ENCODE assay signal across 14 cellular contexts in the genomic region with DNA sequence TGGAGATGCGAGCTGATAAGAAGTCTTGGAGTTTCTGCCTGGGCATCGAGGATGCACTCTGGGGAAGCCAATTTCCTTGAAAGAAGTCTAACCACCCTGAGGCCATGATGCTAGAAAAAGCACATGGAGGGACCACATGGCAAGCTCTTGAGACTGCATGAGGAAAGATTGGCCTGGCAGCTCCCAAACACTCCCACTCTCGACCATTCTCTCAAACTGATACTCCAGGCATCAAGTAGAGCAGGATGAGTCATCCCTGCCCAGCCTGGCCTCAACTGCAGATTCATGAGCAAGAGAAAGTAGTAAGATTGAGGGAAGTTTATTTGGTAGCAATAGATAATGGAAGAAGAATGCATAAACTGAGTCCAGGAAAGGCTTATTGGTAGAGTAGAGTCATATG.
DNase-seq lines count a peak whose midpoint lies in the region; ATAC-seq and TF ChIP-seq lines count a peak whose summit lies in the region.
"Had no signal": no experiment of that assay in that cellular context is flagged by ENCODE, and none has a peak within 500 bp of the region (broad histone marks: within the 10 kb centered on the region; RNA-seq: fewer than 3 reads in every experiment).

No MANE protein-coding gene starts in this region.

- no peaks in the 10 kb centered on the region for H3K36me3 ChIP-seq in gastroesophageal sphincter
- H3K36me3 ChIP-seq: pancreas had no signal

- H3K4me3 ChIP-seq in gastroesophageal sphincter, result no peak overlapping the region
- H3K4me3 ChIP-seq: pancreas had no signal

- DNase-seq in Daoy (ENCODE audit: low read depth), result peak; percentile 62
- DNase-seq in M059J (ENCODE audit: low read depth), result peak; percentile 93
- peak; percentile 87 for DNase-seq in amniotic epithelial cell (ENCODE audit: low read depth)
- peak in 1 of 2 donors; percentile 44 for DNase-seq in foreskin keratinocyte
- no peak for DNase-seq in mesenteric fat pad (ENCODE audit: low spot score)
- DNase-seq in stimulated activated CD4-positive, alpha-beta T cell treated with anti-CD3 and anti-CD28 coated beads, Interleukin-2, amount 100 ng/mL, for 48 hours, result no peak
- DNase-seq: activated B cell treated with CpG ODN at 0.5 μM for 24 hours, NCI-H2029, pancreas, RPMI8226, T-cell had no signal

- no peaks in the 10 kb centered on the region for H3K27me3 ChIP-seq in foreskin keratinocyte
- H3K27me3 ChIP-seq in gastroesophageal sphincter, result no peaks in the 10 kb centered on the region
- H3K27me3 ChIP-seq: pancreas had no signal

- WGBS in gastroesophageal sphincter (ENCODE audit: low coverage in 1 of 2), 2 donors, result 84% methylated on average over 2 of the region's 3 CpGs; no CpG with 5 or more reads in 1 of the 2 donors

- H3K4me1 ChIP-seq in foreskin keratinocyte, result peaks cover 17% of the 10 kb centered on the region
- H3K4me1 ChIP-seq in gastroesophageal sphincter, result no peaks in the 10 kb centered on the region
- H3K4me1 ChIP-seq: pancreas had no signal

- no peak for TF ChIP-seq POLR2A in gastroesophageal sphincter (IDR thresholded peaks at IDR 0.05)

- no peak overlapping the region for H3K27ac ChIP-seq in foreskin keratinocyte
- no peak overlapping the region for H3K27ac ChIP-seq in gastroesophageal sphincter
- H3K27ac ChIP-seq: pancreas had no signal

- no peaks in the 10 kb centered on the region for H3K9me3 ChIP-seq in gastroesophageal sphincter
- H3K9me3 ChIP-seq: pancreas had no signal

- TF ChIP-seq EP300 in gastroesophageal sphincter (IDR thresholded peaks at IDR 0.05), result no peak

- TF ChIP-seq CTCF in foreskin keratinocyte (conservative IDR thresholded peaks at IDR 0.05) (no peak), gastroesophageal sphincter (IDR thresholded peaks at IDR 0.05) (no peak)

- ATAC-seq in foreskin keratinocyte, result peak; percentile 53
- ATAC-seq in GM18873 (IDR thresholded peaks at IDR 0.05; ENCODE audit: low FRiP score, unreplicated experiment), result no peak
- ATAC-seq in gastroesophageal sphincter, result no peak
- ATAC-seq: left lobe of liver, pancreas, T-cell had no signal

Comparison
In these comparisons a context has a peak if more than half of its experiments do, and no peak if none do; other contexts are left out.
1. DNase-seq: peak in Daoy (single experiment), M059J (single experiment) and amniotic epithelial cell (single experiment); none in mesenteric fat pad (single experiment) and stimulated activated CD4-positive, alpha-beta T cell treated with anti-CD3 and anti-CD28 coated beads, Interleukin-2, amount 100 ng/mL, for 48 hours (0 of 2).